In the genomic region with DNA sequence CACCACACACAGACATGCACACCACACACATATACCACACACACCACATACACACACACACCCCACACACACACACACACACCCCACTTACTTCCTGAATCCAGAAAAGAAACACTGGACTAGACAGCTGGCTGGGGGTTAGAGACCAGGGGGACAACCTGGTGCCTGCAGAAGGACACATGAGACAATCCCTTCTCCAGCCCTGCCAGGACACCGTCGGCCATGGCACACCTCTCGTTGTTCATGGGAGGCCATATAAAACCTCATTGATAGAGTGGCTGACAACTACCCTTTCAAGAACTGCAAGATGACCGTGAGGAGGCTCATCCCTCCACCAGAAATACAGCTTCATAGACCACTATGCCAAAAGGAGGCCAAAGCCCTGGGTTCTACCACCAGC, we compare ENCODE assay signal across 25 cellular contexts. TPM values are rescaled to one million over a fixed set of nuclear protein-coding genes. Genes with fewer than 3 reads are reported as not detected.
A peak's percentile ranks its signal among the peaks of the same experiment; 100 is the strongest.
DNase-seq lines count a peak whose midpoint lies in the region; ATAC-seq, FAIRE-seq and TF ChIP-seq lines count a peak whose summit lies in the region.
"Had no signal": no experiment of that assay in that cellular context is flagged by ENCODE, and none has a peak within 500 bp of the region (broad histone marks: within the 10 kb centered on the region; RNA-seq: fewer than 3 reads in every experiment).

No MANE protein-coding gene starts in this region.

- H3K4me3 ChIP-seq in BE2C (ENCODE audit: low read depth, low read length) (no peak overlapping the region), Peyer's patch (no peak overlapping the region)
- H3K4me3 ChIP-seq: A549 had no signal

- H3K36me3 Mint-ChIP-seq in activated T-cell treated with anti-CD3 and anti-CD28 coated beads, Interleukin-2, amount 50 U/mL, for 72 hours (ENCODE audit: insufficient read depth in 2 of 2) = peaks cover 2 to 4% of the 10 kb centered on the region in 2 donors

- no peak for TF ChIP-seq POLR2A in Peyer's patch (IDR thresholded peaks at IDR 0.05)
- no peak for TF ChIP-seq POLR2A in H54 (IDR thresholded peaks at IDR 0.05; ENCODE audit: low read depth, low read length)

- no peak overlapping the region for H3K27ac ChIP-seq in Peyer's patch
- H3K27ac ChIP-seq: A549 had no signal

- H3K4me1 ChIP-seq in BE2C (no peaks in the 10 kb centered on the region), Peyer's patch (no peaks in the 10 kb centered on the region)
- H3K4me1 ChIP-seq: A549 had no signal

- TF ChIP-seq CTCF in BE2C (IDR thresholded peaks at IDR 0.05; ENCODE audit: low read depth, low read length) (no peak), Peyer's patch (IDR thresholded peaks at IDR 0.05) (no peak)

- DNase-seq in activated T-cell treated with anti-CD3 and anti-CD28 coated beads, Interleukin-2, amount 50 U/mL, for 1 hour = peak; percentile 11
- no peak for DNase-seq in activated T-cell treated with anti-CD3 and anti-CD28 coated beads, Interleukin-2, amount 50 U/mL, for 72 hours
- DNase-seq in BE2C = peak; percentile 6
- DNase-seq in Peyer's patch = peak in 2 of 3 donors; percentile 19 to 28
- peak; percentile 58 for DNase-seq in posterior vena cava (ENCODE audit: low spot score)
- no peak for DNase-seq in RKO (ENCODE audit: low spot score)
- no peak for DNase-seq in H54 (ENCODE audit: insufficient read length, low spot score)
- DNase-seq: CD4-positive, alpha-beta T cell; COR-L47; DMS79 treated with DMSO at 0.1 percent for 48 hours; H9; HFFc6; KBM-7; MM.1S; NCI-H1048; NCI-H1436; NCI-H187 treated with DMSO at 0.1 percent for 48 hours; NCI-H2107; NCI-H446 treated with DMSO at 0.1 percent for 48 hours; NCI-H526 treated with DMSO at 0.1 percent for 48 hours; RPMI8226; SHP77 had no signal

- FAIRE-seq in H54 (lab: Jason Lieb, UNC) = no peak
- FAIRE-seq: A549 had no signal

- ATAC-seq in activated T-cell treated with anti-CD3 and anti-CD28 coated beads, Interleukin-2, amount 50 U/mL, for 72 hours (replicated peaks in 1 of 2) = no peak
- no peak for ATAC-seq in HG03045 (IDR thresholded peaks at IDR 0.05; ENCODE audit: unreplicated experiment)
- ATAC-seq: A549 had no signal

- intact Hi-C loops in posterior vena cava (cut with DNase I) = no loop called here

- H3K4me3 Mint-ChIP-seq in activated T-cell treated with anti-CD3 and anti-CD28 coated beads, Interleukin-2, amount 50 U/mL, for 72 hours = no peak overlapping the region
- H3K4me3 Mint-ChIP-seq: CD4-positive, alpha-beta T cell; H9; HFFc6 had no signal

- no peaks in the 10 kb centered on the region for H3K9me3 Mint-ChIP-seq in activated T-cell treated with anti-CD3 and anti-CD28 coated beads, Interleukin-2, amount 50 U/mL, for 72 hours
- H3K9me3 Mint-ChIP-seq: CD4-positive, alpha-beta T cell; H9 had no signal

- H3K27me3 ChIP-seq in BE2C = no peaks in the 10 kb centered on the region
- H3K27me3 ChIP-seq in Peyer's patch = no peaks in the 10 kb centered on the region

- peaks cover 63% of the 10 kb centered on the region for H3K36me3 ChIP-seq in BE2C
- no peaks in the 10 kb centered on the region for H3K36me3 ChIP-seq in Peyer's patch

- H3K9me3 ChIP-seq in BE2C = no peaks in the 10 kb centered on the region
- H3K9me3 ChIP-seq in Peyer's patch = no peaks in the 10 kb centered on the region
- H3K9me3 ChIP-seq: A549 had no signal

- H3K27me3 Mint-ChIP-seq in activated T-cell treated with anti-CD3 and anti-CD28 coated beads, Interleukin-2, amount 50 U/mL, for 72 hours (ENCODE audit: low read depth) = no peaks in the 10 kb centered on the region
- H3K27me3 Mint-ChIP-seq: CD4-positive, alpha-beta T cell had no signal

- no peaks in the 10 kb centered on the region for H3K4me1 Mint-ChIP-seq in activated T-cell treated with anti-CD3 and anti-CD28 coated beads, Interleukin-2, amount 50 U/mL, for 72 hours (ENCODE audit: low read depth)

- H3K27ac Mint-ChIP-seq in activated T-cell treated with anti-CD3 and anti-CD28 coated beads, Interleukin-2, amount 50 U/mL, for 72 hours = no peak overlapping the region
- H3K27ac Mint-ChIP-seq: CD4-positive, alpha-beta T cell; HFFc6 had no signal

RNA-seq across cellular contexts. Expression of gene IGSF9B, which starts 54.3 kb away (rescaled TPM):
- total RNA-seq in activated T-cell treated with anti-CD3 and anti-CD28 coated beads, Interleukin-2, amount 50 U/mL, for 72 hours = 10 to 100 TPM; 81.8 to 87.0 TPM
- 112 TPM for polyA plus RNA-seq in BE2C (2012; ENCODE audit: insufficient read depth, insufficient read length, low read depth)
- 10 to 100 TPM in 1 of 4 donors, 1 to 10 TPM in 3; 1.1 to 22.3 (median 5.0) TPM for total RNA-seq in Peyer's patch
- total RNA-seq in posterior vena cava = 10 to 100 TPM; 45.0 to 57.8 TPM
- total RNA-seq: HFFc6 had no signal

RNA-seq across cellular contexts. Expression of gene SPATA19, which starts 57.2 kb away (rescaled TPM):
- total RNA-seq in activated T-cell treated with anti-CD3 and anti-CD28 coated beads, Interleukin-2, amount 50 U/mL, for 72 hours = not detected
- polyA plus RNA-seq in BE2C (2012; ENCODE audit: insufficient read depth, insufficient read length, low read depth) = not detected
- total RNA-seq in Peyer's patch (not detected), posterior vena cava (not detected)
- total RNA-seq: CD4-positive, alpha-beta T cell; H9; HFFc6 had no signal
- polyA plus RNA-seq: A549, BJ had no signal

Comparison
In these comparisons a context has a peak if more than half of its experiments do, and no peak if none do; other contexts are left out.
1. DNase-seq: peak in activated T-cell treated with anti-CD3 and anti-CD28 coated beads, Interleukin-2, amount 50 U/mL, for 1 hour (single experiment), BE2C (single experiment), Peyer's patch (2 of 3) and posterior vena cava (single experiment); none in activated T-cell treated with anti-CD3 and anti-CD28 coated beads, Interleukin-2, amount 50 U/mL, for 72 hours (0 of 2), RKO (single experiment) and H54 (single experiment).